In genomic region chr11:96242971-96243647, GRCh38 we compare ENCODE assay signal across 8 cellular contexts.
DNase-seq lines count a peak whose midpoint lies in the region; ATAC-seq and TF ChIP-seq lines count a peak whose summit lies in the region.

No MANE protein-coding gene starts in this region.

- TF ChIP-seq CTCF in DND-41 (IDR thresholded peaks at IDR 0.05; ENCODE audit: borderline replicate concordance, extremely low read depth, low read length, poor library complexity, severe bottlenecking) (no peak), foreskin fibroblast (IDR thresholded peaks at IDR 0.05; ENCODE audit: low read depth, low read length) (no peak), neural cell (IDR thresholded peaks at IDR 0.05; ENCODE audit: poor library complexity, severe bottlenecking) (no peak)

- no peaks in the 10 kb centered on the region for H3F3A ChIP-seq in neural cell (ENCODE audit: insufficient read depth, low read length, poor library complexity, severe bottlenecking)

- no peaks in the 10 kb centered on the region for H3K9me3 Mint-ChIP-seq in stimulated activated naive CD8-positive, alpha-beta T cell treated with anti-CD3 and anti-CD28 coated beads, Interleukin-15, amount 100 ng/mL, for 72 hours

- H3K36me3 ChIP-seq in DND-41 (ENCODE audit: insufficient read depth, low read length) = no peaks in the 10 kb centered on the region
- no peaks in the 10 kb centered on the region for H3K36me3 ChIP-seq in neural cell (ENCODE audit: insufficient read depth, low read length)

- DNase-seq in DND-41 (peak; percentile 95), Kasumi-1 (lab: John Stamatoyannopoulos, UW) (peak; percentile 95 to 97), SIG-M5 (lab: John Stamatoyannopoulos, UW) (peak; percentile 48), activated gamma-delta T cell treated with Interleukin-2 at 50 U/mL for 16 hours (peak; percentile 59), foreskin fibroblast (peak; percentile 98)
- peak; percentile 63 to 84 for DNase-seq in stimulated activated naive CD8-positive, alpha-beta T cell treated with anti-CD3 and anti-CD28 coated beads, Interleukin-15, amount 100 ng/mL, for 72 hours

- H4K20me1 ChIP-seq in DND-41 (ENCODE audit: insufficient read depth, low read length) = no peaks in the 10 kb centered on the region
- no peaks in the 10 kb centered on the region for H4K20me1 ChIP-seq in neural cell (ENCODE audit: insufficient read depth)

- TF ChIP-seq RAD21 in neural cell (conservative IDR thresholded peaks at IDR 0.05) = peak; percentile 29

- H3K4me2 ChIP-seq in DND-41 (ENCODE audit: insufficient read depth, low read length) = peak overlapping the region; percentile 66
- H3K4me2 ChIP-seq in neural cell (ENCODE audit: low read length) = peak overlapping the region; percentile 96

- peak overlapping the region; percentile 85 to 88 for H3K4me3 Mint-ChIP-seq in stimulated activated naive CD8-positive, alpha-beta T cell treated with anti-CD3 and anti-CD28 coated beads, Interleukin-15, amount 100 ng/mL, for 72 hours

- H3K9me2 ChIP-seq in neural cell (ENCODE audit: insufficient read depth, low read length) = no peaks in the 10 kb centered on the region

- no peaks in the 10 kb centered on the region for H3K9me3 ChIP-seq in DND-41 (ENCODE audit: insufficient read depth, low read length, severe bottlenecking)
- H3K9me3 ChIP-seq in neural cell (ENCODE audit: low read length) = no peaks in the 10 kb centered on the region

- H3K27ac ChIP-seq in DND-41 (ENCODE audit: low read length) (peak overlapping the region; percentile 84), neural cell (ENCODE audit: low read length) (peak overlapping the region; percentile 57)

- H3K9ac ChIP-seq in DND-41 (ENCODE audit: low read depth, low read length) = peak overlapping the region; percentile 57
- peak overlapping the region; percentile 47 for H3K9ac ChIP-seq in neural cell (ENCODE audit: low read length)

- H3K27me3 ChIP-seq in DND-41 (ENCODE audit: insufficient read depth, low read length, poor library complexity) = no peaks in the 10 kb centered on the region
- H3K27me3 ChIP-seq in neural cell (ENCODE audit: insufficient read depth, low read depth, low read length) = no peaks in the 10 kb centered on the region

- peak; percentile 98 for ATAC-seq in DND-41 (ENCODE audit: insufficient read depth, low read depth)
- ATAC-seq in GM21786 (IDR thresholded peaks at IDR 0.05; ENCODE audit: unreplicated experiment) = peak; percentile 85
- ATAC-seq in stimulated activated naive CD8-positive, alpha-beta T cell treated with anti-CD3 and anti-CD28 coated beads, Interleukin-15, amount 100 ng/mL, for 72 hours = peak; percentile 87

- H3K4me3 ChIP-seq in DND-41 (ENCODE audit: low read depth in 1 of 2, low read length in 2 of 2) (peak overlapping the region; percentile 5 to 50; a peak in 3 of 4 replicates), foreskin fibroblast (ENCODE audit: low read depth in 1 of 2, low read length in 2 of 2) (peak overlapping the region; percentile 8 to 57), neural cell (ENCODE audit: low read length) (peak overlapping the region; percentile 64)

- TF ChIP-seq EP300 in neural cell (conservative IDR thresholded peaks at IDR 0.05; ENCODE audit: poor library complexity, severe bottlenecking) = no peak

- H2AFZ ChIP-seq in DND-41 (ENCODE audit: low read depth, low read length) (peak overlapping the region; percentile 71), neural cell (ENCODE audit: low read depth, low read length) (no peak overlapping the region)

- H3K79me2 ChIP-seq in DND-41 (ENCODE audit: insufficient read depth, low read length) (peaks cover 2% of the 10 kb centered on the region; the same call in 1 of the 2 replicates), neural cell (replicated peaks; ENCODE audit: insufficient read depth, low read length) (no peaks in the 10 kb centered on the region)

- peak overlapping the region; percentile 98 for H3K27ac Mint-ChIP-seq in stimulated activated naive CD8-positive, alpha-beta T cell treated with anti-CD3 and anti-CD28 coated beads, Interleukin-15, amount 100 ng/mL, for 72 hours

- peaks cover 61% of the 10 kb centered on the region for H3K4me1 Mint-ChIP-seq in stimulated activated naive CD8-positive, alpha-beta T cell treated with anti-CD3 and anti-CD28 coated beads, Interleukin-15, amount 100 ng/mL, for 72 hours

- no peaks in the 10 kb centered on the region for H3K27me3 Mint-ChIP-seq in stimulated activated naive CD8-positive, alpha-beta T cell treated with anti-CD3 and anti-CD28 coated beads, Interleukin-15, amount 100 ng/mL, for 72 hours

- peaks cover 33% of the 10 kb centered on the region for H3K4me1 ChIP-seq in DND-41 (ENCODE audit: insufficient read depth, low read length)

TF ChIP-seq in neural cell, 6 proteins besides CTCF, POLR2A, EP300 and RAD21:
- TF ChIP-seq TAF1 (IDR thresholded peaks at IDR 0.05; ENCODE audit: low read depth) = no peak
- peak; percentile 26 for TF ChIP-seq MXI1 (conservative IDR thresholded peaks at IDR 0.05; ENCODE audit: poor library complexity, severe bottlenecking)
- TF ChIP-seq POLR2AphosphoS5 (IDR thresholded peaks at IDR 0.05) = no peak
- peak; percentile 18 for TF ChIP-seq REST (IDR thresholded peaks at IDR 0.05; ENCODE audit: borderline replicate concordance)
TF ChIP-seq in neural cell: peak in this region for 2.

Comparison
In these comparisons a context has a peak if more than half of its experiments do, and no peak if none do; other contexts are left out.
1. Peak in every context shown above with its lines: DNase-seq, ATAC-seq, H3K4me3 ChIP-seq and H3K27ac ChIP-seq.
2. DNase-seq: peak in every context shown above with its lines; median percentile 98 in foreskin fibroblast; 96 in Kasumi-1; 95 in DND-41; 74 in stimulated activated naive CD8-positive, alpha-beta T cell treated with anti-CD3 and anti-CD28 coated beads, Interleukin-15, amount 100 ng/mL, for 72 hours; 59 in activated gamma-delta T cell treated with Interleukin-2 at 50 U/mL for 16 hours; 48 in SIG-M5.